Comparison of ENCODE assay signal across 26 cellular contexts in genomic region chr7:6613706-6614105, GRCh38. TPM values are rescaled to one million over a fixed set of nuclear protein-coding genes. Genes with fewer than 3 reads are reported as not detected.
DNase-seq lines count a peak whose midpoint lies in the region; FAIRE-seq and TF ChIP-seq lines count a peak whose summit lies in the region.
"Had no signal": no experiment of that assay in that cellular context is flagged by ENCODE, and none has a peak within 500 bp of the region (broad histone marks: within the 10 kb centered on the region; RNA-seq: fewer than 3 reads in every experiment).

No MANE protein-coding gene starts in this region.

- H2AFZ ChIP-seq in PC-9: no peak overlapping the region
- H2AFZ ChIP-seq: hepatocyte had no signal

- no CpG with 5 or more reads among the region's 2 CpGs for WGBS in mesendoderm (ENCODE audit: extremely low coverage, insufficient coverage, low lambda C conversion rate)

- no peak overlapping the region for H3K4ac ChIP-seq in mesendoderm (ENCODE audit: low read depth, low read length)

- POLR2A ChIA-PET in PC-9 (lab: Charles Lee; ENCODE audit: unreplicated experiment): no interaction called here

- peak; percentile 95 for FAIRE-seq in urothelium cell line (lab: Jason Lieb, UNC)
- FAIRE-seq: A204.1, GM12892 had no signal

- H3K9ac ChIP-seq in mesendoderm (ENCODE audit: low read length): no peak overlapping the region

- H3K9me3 Mint-ChIP-seq in activated naive CD4-positive, alpha-beta T cell treated with anti-CD3 and anti-CD28 coated beads, Interleukin-2, amount 50 U/mL, for 24 hours: no peaks in the 10 kb centered on the region
- H3K9me3 Mint-ChIP-seq in glutamatergic neuron (ENCODE audit: unreplicated experiment) (peaks cover 3% of the 10 kb centered on the region), chondrocyte (ENCODE audit: low read depth) (no peaks in the 10 kb centered on the region)
- H3K9me3 Mint-ChIP-seq: activated CD4-positive, alpha-beta T cell treated with anti-CD3 and anti-CD28 coated beads, Interleukin-2, amount 10 ng/mL, durations not matched to agents 7 days and 5 days; activated naive CD4-positive, alpha-beta T cell treated with anti-CD3 and anti-CD28 coated beads, Interleukin-2, amount 50 U/mL, for 72 hours; natural killer cell treated with Interleukin-12 subunit alpha and Interleukin-12 subunit beta and Interleukin-15 and Interleukin-18, amount 100 ng/mL, for 72 hours had no signal

- no peak overlapping the region for H3K23ac ChIP-seq in mesendoderm (ENCODE audit: low read length)

- H3F3A ChIP-seq in PC-9 (ENCODE audit: insufficient read depth, low read depth): peaks cover 28% of the 10 kb centered on the region; the same call in 1 of the 2 replicates

- H4K5ac ChIP-seq in mesendoderm (ENCODE audit: low read length): no peak overlapping the region

- H3K36me3 ChIP-seq in PC-9 (ENCODE audit: low read depth) (no peaks in the 10 kb centered on the region), mesendoderm (ENCODE audit: control insufficient read depth, insufficient read depth, low read length) (no peaks in the 10 kb centered on the region)

- no peaks in the 10 kb centered on the region for H3K9me3 ChIP-seq in PC-9 (ENCODE audit: insufficient read depth, low read depth)
- H3K9me3 ChIP-seq: left ventricle myocardium inferior had no signal

- H3K27ac ChIP-seq in PC-9: no peak overlapping the region
- peak overlapping the region; percentile 18 for H3K27ac ChIP-seq in mesendoderm (ENCODE audit: low read depth, low read length)
- H3K27ac ChIP-seq: foreskin keratinocyte, hepatocyte, HL-60, left ventricle myocardium inferior, VCaP had no signal

- no peaks in the 10 kb centered on the region for H3K27me3 ChIP-seq in PC-9 (ENCODE audit: insufficient read depth, low read depth)
- H3K27me3 ChIP-seq in mesendoderm (ENCODE audit: insufficient read depth, low read length, poor library complexity): no peaks in the 10 kb centered on the region
- H3K27me3 ChIP-seq: hepatocyte had no signal

- H3K4me1 ChIP-seq in PC-9 (replicated peaks; ENCODE audit: insufficient read depth) (0 out of 2 replicates have a peak, but pooled peaks cover 14% of the 10 kb centered on the region), mesendoderm (ENCODE audit: control insufficient read depth, low read depth, low read length) (peaks cover 7% of the 10 kb centered on the region)
- H3K4me1 ChIP-seq: foreskin keratinocyte had no signal

- no peaks in the 10 kb centered on the region for H3K9me2 ChIP-seq in PC-9 (ENCODE audit: insufficient read depth)

- H4K8ac ChIP-seq in mesendoderm (ENCODE audit: low read depth, low read length): no peak overlapping the region

- H3K4me3 ChIP-seq in PC-9 (no peak overlapping the region), mesendoderm (ENCODE audit: low read length) (no peak overlapping the region)
- H3K4me3 ChIP-seq: hepatocyte, left ventricle myocardium inferior had no signal

- H3K56ac ChIP-seq in mesendoderm (ENCODE audit: low read length): peak overlapping the region; percentile 60

- no peaks in the 10 kb centered on the region for H4K20me1 ChIP-seq in PC-9 (ENCODE audit: insufficient read depth)

- H3K4me2 ChIP-seq in PC-9 (0 out of 2 replicates have a peak overlapping the region, but pooled peaks have one; percentile 4), mesendoderm (ENCODE audit: low read length) (no peak overlapping the region)
- H3K4me2 ChIP-seq: hepatocyte had no signal

- TF ChIP-seq CTCF in PC-9 (conservative IDR thresholded peaks at IDR 0.05) (no peak), glutamatergic neuron (IDR thresholded peaks at IDR 0.05; ENCODE audit: partially characterized antibody, unreplicated experiment) (no peak), chondrocyte (IDR thresholded peaks at IDR 0.05) (no peak)

- peaks cover 20% of the 10 kb centered on the region for H3K4me1 Mint-ChIP-seq in activated naive CD4-positive, alpha-beta T cell treated with anti-CD3 and anti-CD28 coated beads, Interleukin-2, amount 50 U/mL, for 24 hours
- peaks cover 2% of the 10 kb centered on the region for H3K4me1 Mint-ChIP-seq in glutamatergic neuron (ENCODE audit: low read depth, unreplicated experiment)
- H3K4me1 Mint-ChIP-seq in chondrocyte (ENCODE audit: low read depth): peaks cover 9% of the 10 kb centered on the region

- CTCF ChIA-PET in PC-9 (lab: Charles Lee): no interaction called here

- no peaks in the 10 kb centered on the region for H3K36me3 Mint-ChIP-seq in activated naive CD4-positive, alpha-beta T cell treated with anti-CD3 and anti-CD28 coated beads, Interleukin-2, amount 50 U/mL, for 24 hours
- H3K36me3 Mint-ChIP-seq in glutamatergic neuron (ENCODE audit: unreplicated experiment): no peaks in the 10 kb centered on the region
- H3K36me3 Mint-ChIP-seq in chondrocyte (ENCODE audit: low read depth): peaks cover 3% of the 10 kb centered on the region
- H3K36me3 Mint-ChIP-seq: natural killer cell treated with Interleukin-12 subunit alpha and Interleukin-12 subunit beta and Interleukin-15 and Interleukin-18, amount 100 ng/mL, for 72 hours had no signal

- no peak overlapping the region for H2BK5ac ChIP-seq in mesendoderm (ENCODE audit: low read length)

- TF ChIP-seq POLR2A in erythroblast (IDR thresholded peaks at IDR 0.05; ENCODE audit: low read length): no peak

- H3K18ac ChIP-seq in mesendoderm (ENCODE audit: low read length): no peak overlapping the region

- H3K79me2 ChIP-seq in PC-9 (ENCODE audit: low read depth) (no peaks in the 10 kb centered on the region), mesendoderm (ENCODE audit: control insufficient read depth, insufficient read depth, low read length) (no peaks in the 10 kb centered on the region)
- H3K79me2 ChIP-seq: hepatocyte had no signal

- H2BK120ac ChIP-seq in mesendoderm (ENCODE audit: low read depth, low read length): no peak overlapping the region

- intact Hi-C loops in PC-9 (cut with micrococcal nuclease; ENCODE audit: unreplicated experiment): no loop called here

- no peaks in the 10 kb centered on the region for H3K79me1 ChIP-seq in mesendoderm (ENCODE audit: low read length)

- DNase-seq in activated naive CD4-positive, alpha-beta T cell treated with anti-CD3 and anti-CD28 coated beads, Interleukin-2, amount 50 U/mL, for 16 hours: no peak
- DNase-seq in PC-9 (peak in 1 of 2 experiments; percentile 42), mesendoderm (peak; percentile 75), urothelium cell line (ENCODE audit: low spot score) (no peak), glutamatergic neuron (no peak), chondrocyte (ENCODE audit: low spot score) (no peak), erythroblast (lab: John Stamatoyannopoulos, UW) (no peak)
- DNase-seq: activated CD4-positive, alpha-beta T cell treated with anti-CD3 and anti-CD28 coated beads, Interleukin-2, amount 10 ng/mL, durations not matched to agents 7 days and 5 days; AML-193; effector CD4-positive, alpha-beta T cell; foreskin keratinocyte; HCEC 1CT; left ventricle myocardium inferior; NCI-H1092; NCI-H1930; NCI-H2227 treated with DMSO at 0.1 percent for 48 hours; stimulated activated CD4-positive, alpha-beta T cell treated with anti-CD3 and anti-CD28 coated beads, Interleukin-4, amount 100 ng/mL, for 4 hours; stimulated activated naive CD4-positive, alpha-beta T cell treated with Interleukin-2 at 50 U/mL for 16 hours had no signal

- no peak overlapping the region for H2AK5ac ChIP-seq in mesendoderm (ENCODE audit: low read length)

- peak overlapping the region; percentile 59 for H3K27ac Mint-ChIP-seq in activated naive CD4-positive, alpha-beta T cell treated with anti-CD3 and anti-CD28 coated beads, Interleukin-2, amount 50 U/mL, for 24 hours
- H3K27ac Mint-ChIP-seq in glutamatergic neuron (ENCODE audit: unreplicated experiment) (no peak overlapping the region), chondrocyte (ENCODE audit: unreplicated experiment) (no peak overlapping the region)
- H3K27ac Mint-ChIP-seq: activated CD4-positive, alpha-beta T cell treated with anti-CD3 and anti-CD28 coated beads, Interleukin-2, amount 10 ng/mL, durations not matched to agents 7 days and 5 days had no signal

- H3K27me3 Mint-ChIP-seq in activated naive CD4-positive, alpha-beta T cell treated with anti-CD3 and anti-CD28 coated beads, Interleukin-2, amount 50 U/mL, for 24 hours: no peaks in the 10 kb centered on the region
- H3K27me3 Mint-ChIP-seq in glutamatergic neuron (ENCODE audit: unreplicated experiment): peaks cover 8% of the 10 kb centered on the region
- H3K27me3 Mint-ChIP-seq in chondrocyte (ENCODE audit: low read depth): no peaks in the 10 kb centered on the region
- H3K27me3 Mint-ChIP-seq: natural killer cell treated with Interleukin-12 subunit alpha and Interleukin-12 subunit beta and Interleukin-15 and Interleukin-18, amount 100 ng/mL, for 72 hours had no signal

- no peak overlapping the region for H2BK15ac ChIP-seq in mesendoderm (replicated peaks; ENCODE audit: low read depth)

- BruUV-seq in PC-9 (replicated peaks; lab: Mats Ljungman, UMichigan): no TSS peak

- H3K4me3 Mint-ChIP-seq in activated naive CD4-positive, alpha-beta T cell treated with anti-CD3 and anti-CD28 coated beads, Interleukin-2, amount 50 U/mL, for 24 hours: peak overlapping the region; percentile 60
- H3K4me3 Mint-ChIP-seq in glutamatergic neuron (ENCODE audit: unreplicated experiment) (no peak overlapping the region), chondrocyte (ENCODE audit: unreplicated experiment) (no peak overlapping the region)
- H3K4me3 Mint-ChIP-seq: activated CD4-positive, alpha-beta T cell treated with anti-CD3 and anti-CD28 coated beads, Interleukin-2, amount 10 ng/mL, durations not matched to agents 7 days and 5 days had no signal

RNA-seq across cellular contexts. Expression of gene ZNF853, which starts 1.7 kb away (rescaled TPM):
- total RNA-seq in PC-9 (2021) (7.9 and 13.5 TPM in 2 replicates), glutamatergic neuron (ENCODE audit: unreplicated experiment) (5.5 TPM), chondrocyte (13.4 to 16.2 TPM (median 15.1 TPM) in 3 replicates)
- polyA plus RNA-seq in mesendoderm (2013, experiment 1 of 2): 2.5 TPM
- 2.5 TPM for polyA plus RNA-seq in mesendoderm (2013, experiment 2 of 2)

RNA-seq across cellular contexts. Expression of gene ZNF316, which starts 23.4 kb away (rescaled TPM):
- total RNA-seq in PC-9 (2021) (28.4 and 34.8 TPM in 2 replicates), glutamatergic neuron (ENCODE audit: unreplicated experiment) (51.1 TPM), chondrocyte (26.0 to 32.5 TPM (median 28.9 TPM) in 3 replicates)
- polyA plus RNA-seq in mesendoderm (2013, experiment 1 of 2): 3.5 TPM
- polyA plus RNA-seq in mesendoderm (2013, experiment 2 of 2): 3.6 TPM

RNA-seq across cellular contexts. Expression of gene INTS15, which starts 23.9 kb away (rescaled TPM):
- 21.4 and 28.7 TPM in 2 replicates for total RNA-seq in PC-9 (2021)
- polyA plus RNA-seq in mesendoderm (2013, experiment 1 of 2): 19.2 TPM
- 19.6 TPM for polyA plus RNA-seq in mesendoderm (2013, experiment 2 of 2)
- total RNA-seq in glutamatergic neuron (ENCODE audit: unreplicated experiment): 36.9 TPM
- 30.0 to 32.5 TPM (median 31.3 TPM) in 3 replicates for total RNA-seq in chondrocyte

RNA-seq across cellular contexts. Expression of gene ZDHHC4, which starts 36.5 kb away (rescaled TPM):
- total RNA-seq in PC-9 (2021) (96.1 and 123 TPM in 2 replicates), glutamatergic neuron (ENCODE audit: unreplicated experiment) (60.5 TPM), chondrocyte (44.0 to 60.5 TPM (median 50.6 TPM) in 3 replicates)
- polyA plus RNA-seq in mesendoderm (2013, experiment 1 of 2): 47.4 TPM
- 43.1 TPM for polyA plus RNA-seq in mesendoderm (2013, experiment 2 of 2)
